In genomic region chr1:64956733-64957441, GRCh38 we compare ENCODE assay signal across 9 cellular contexts. TPM values are rescaled to one million over a fixed set of nuclear protein-coding genes. Genes with fewer than 3 reads are reported as not detected.
A peak's percentile ranks its signal among the peaks of the same experiment; 100 is the strongest.
DNase-seq lines count a peak whose midpoint lies in the region; ATAC-seq lines count a peak whose summit lies in the region.
"Had no signal": no experiment of that assay in that cellular context is flagged by ENCODE, and none has a peak within 500 bp of the region (broad histone marks: within the 10 kb centered on the region; RNA-seq: fewer than 3 reads in every experiment).

No MANE protein-coding gene starts in this region.

- no peak overlapping the region for H3K27ac Mint-ChIP-seq in activated CD4-positive, alpha-beta T cell treated with anti-CD3 and anti-CD28 coated beads for 36 hours

- H3K4me1 ChIP-seq in right cardiac atrium (ENCODE audit: control insufficient read depth, insufficient read depth, low read length) = peaks cover 19% of the 10 kb centered on the region

- intact Hi-C loops in activated CD4-positive, alpha-beta T cell treated with anti-CD3 and anti-CD28 coated beads for 36 hours (cut with DNase I, micrococcal nuclease) = loop anchor here (1.0 to 5.0 kb wide), 4 partner anchors 7 to 1415 kb away; no protein-coding TSS in a partner anchor
- intact Hi-C loops in right cardiac atrium (cut with DNase I) = loop anchor here in 1 of 4 donors (10.0 kb wide), 1 partner anchor 82 kb away; no protein-coding TSS in a partner anchor

- H3K4me3 Mint-ChIP-seq in activated CD4-positive, alpha-beta T cell treated with anti-CD3 and anti-CD28 coated beads for 36 hours = no peak overlapping the region
- H3K4me3 Mint-ChIP-seq: stimulated activated naive CD8-positive, alpha-beta T cell treated with anti-CD3 and anti-CD28 coated beads, Interleukin-15, Interleukin-2, amounts not matched to agents 100 ng/mL and 50 ng/mL, for 24 hours had no signal

- H3K9me3 Mint-ChIP-seq in activated CD4-positive, alpha-beta T cell treated with anti-CD3 and anti-CD28 coated beads for 36 hours (ENCODE audit: low read depth) = no peaks in the 10 kb centered on the region
- H3K9me3 Mint-ChIP-seq: stimulated activated naive CD8-positive, alpha-beta T cell treated with anti-CD3 and anti-CD28 coated beads, Interleukin-15, Interleukin-2, amounts not matched to agents 100 ng/mL and 50 ng/mL, for 24 hours had no signal

- CTCF ChIA-PET in activated CD4-positive, alpha-beta T cell treated with anti-CD3 and anti-CD28 coated beads for 36 hours (lab: Charles Lee) = interaction anchor here (1.0 kb wide), 1 partner anchor 10 kb away, joined by 3 read pairs; the partner anchor contains the start of gene JAK1

- POLR2A ChIA-PET in activated CD4-positive, alpha-beta T cell treated with anti-CD3 and anti-CD28 coated beads for 36 hours (lab: Charles Lee) = interaction anchor here (0.6 to 1.0 kb wide), 2 partner anchors 35 to 50 kb away, joined by 3 read pairs; no protein-coding TSS in a partner anchor

- no peaks in the 10 kb centered on the region for H3K27me3 ChIP-seq in right cardiac atrium (ENCODE audit: control insufficient read depth, insufficient read depth)

- H3K27me3 Mint-ChIP-seq in activated CD4-positive, alpha-beta T cell treated with anti-CD3 and anti-CD28 coated beads for 36 hours = no peaks in the 10 kb centered on the region
- H3K27me3 Mint-ChIP-seq: stimulated activated naive CD8-positive, alpha-beta T cell treated with anti-CD3 and anti-CD28 coated beads, Interleukin-15, Interleukin-2, amounts not matched to agents 100 ng/mL and 50 ng/mL, for 24 hours had no signal

- peaks cover 5% of the 10 kb centered on the region for H3K36me3 Mint-ChIP-seq in activated CD4-positive, alpha-beta T cell treated with anti-CD3 and anti-CD28 coated beads for 36 hours (ENCODE audit: low read depth)

- peaks cover 61% of the 10 kb centered on the region for H3K4me1 Mint-ChIP-seq in activated CD4-positive, alpha-beta T cell treated with anti-CD3 and anti-CD28 coated beads for 36 hours

- peak; percentile 87 for ATAC-seq in activated CD4-positive, alpha-beta T cell treated with anti-CD3 and anti-CD28 coated beads for 36 hours
- ATAC-seq in HG02642 (IDR thresholded peaks at IDR 0.05; ENCODE audit: poor library complexity, unreplicated experiment) (peak; percentile 87), right cardiac atrium (peak; percentile 25 to 33)

- peak overlapping the region; percentile 8 for H3K27ac ChIP-seq in right cardiac atrium (ENCODE audit: low read length)

- H3K9me3 ChIP-seq in right cardiac atrium (ENCODE audit: control insufficient read depth, low read length) = no peaks in the 10 kb centered on the region

- 54% methylated on average over 3 of the region's 3 CpGs for WGBS in right cardiac atrium

- DNase-seq in activated CD4-positive, alpha-beta T cell treated with anti-CD3 and anti-CD28 coated beads for 36 hours = peak; percentile 75
- no peak for DNase-seq in activated CD4-positive, alpha-beta T cell treated with anti-CD3 and anti-CD28 coated beads for 4 hours
- DNase-seq in NOMO-1 treated with DMSO at 0.1 percent for 48 hours (lab: John Stamatoyannopoulos, UW; ENCODE audit: unreplicated experiment) (peak; percentile 80), right cardiac atrium (no peak), EL (no peak), iPS-NIHi11 (ENCODE audit: low spot score) (no peak)
- DNase-seq in activated CD8-positive, alpha-beta memory T cell treated with anti-CD3 and anti-CD28 coated beads for 24 hours = no peak

- H3K4me3 ChIP-seq in right cardiac atrium (ENCODE audit: low read length) = no peak overlapping the region

RNA-seq across cellular contexts. Expression of gene JAK1, which starts 9.5 kb away (rescaled TPM):
- total RNA-seq in activated CD4-positive, alpha-beta T cell treated with anti-CD3 and anti-CD28 coated beads for 36 hours = 100 to 1,000 TPM; 100 to 114 TPM
- 100 to 1,000 TPM in 1 of 4 donors, 10 to 100 TPM in 3; 76.6 to 106 (median 88.0) TPM for total RNA-seq in right cardiac atrium
- polyA plus RNA-seq in right cardiac atrium = 33.1 TPM

Comparison
In these comparisons a context has a peak if more than half of its experiments do, and no peak if none do; other contexts are left out.
1. DNase-seq: peak in activated CD4-positive, alpha-beta T cell treated with anti-CD3 and anti-CD28 coated beads for 36 hours (single experiment) and NOMO-1 treated with DMSO at 0.1 percent for 48 hours (single experiment); none in activated CD4-positive, alpha-beta T cell treated with anti-CD3 and anti-CD28 coated beads for 4 hours (0 of 2), right cardiac atrium (0 of 3), EL (single experiment), iPS-NIHi11 (single experiment) and activated CD8-positive, alpha-beta memory T cell treated with anti-CD3 and anti-CD28 coated beads for 24 hours (single experiment).
2. ATAC-seq: peak in every context shown above with its lines; median percentile 87 in activated CD4-positive, alpha-beta T cell treated with anti-CD3 and anti-CD28 coated beads for 36 hours; 87 in HG02642; 29 in right cardiac atrium.